Comparison of ENCODE assay signal across 8 cellular contexts in genomic region chr9:5832543-5833529, GRCh38. TPM values are rescaled to one million over a fixed set of nuclear protein-coding genes. Genes with fewer than 3 reads are reported as not detected.
DNase-seq lines count a peak whose midpoint lies in the region; ATAC-seq and TF ChIP-seq lines count a peak whose summit lies in the region.

Gene ERMP1, minus strand, starts transcription at chr9:5833117. Its CDS starts 90 bp downstream, at chr9:5833027.

- H3K9me3 ChIP-seq in CD8-positive, alpha-beta memory T cell (ENCODE audit: low read length), result no peaks in the 10 kb centered on the region

- intact Hi-C loops in activated CD8-positive, alpha-beta T cell treated with anti-CD3 and anti-CD28 coated beads for 36 hours (cut with micrococcal nuclease), result no loop called here

- peak; percentile 87 for ATAC-seq in GM19455 (IDR thresholded peaks at IDR 0.05; ENCODE audit: unreplicated experiment)
- peak; percentile 89 for ATAC-seq in activated CD8-positive, alpha-beta T cell treated with anti-CD3 and anti-CD28 coated beads for 36 hours

- H3K27ac Mint-ChIP-seq in CD8-positive, alpha-beta memory T cell, result peak within 1 kb of the TSS; percentile 64 to 96 (median 93)
- H3K27ac Mint-ChIP-seq in activated CD8-positive, alpha-beta T cell treated with anti-CD3 and anti-CD28 coated beads for 36 hours, result peak within 1 kb of the TSS; percentile 87

- POLR2A ChIA-PET in CD8-positive, alpha-beta memory T cell (lab: Charles Lee), result interaction anchor here (0.5 to 1.9 kb wide), 7 partner anchors 9 to 648 kb away, joined by 3 to 18 read pairs (median 3); partner anchors contain the start of gene RANBP6
- POLR2A ChIA-PET in activated CD8-positive, alpha-beta T cell treated with anti-CD3 and anti-CD28 coated beads for 36 hours (lab: Charles Lee), result interaction anchor here (0.8 to 2.1 kb wide), 14 partner anchors 9 to 205 kb away, joined by 3 to 11 read pairs (median 5); partner anchors contain the start of genes RANBP6 and RIC1

- H3K9me3 Mint-ChIP-seq in CD8-positive, alpha-beta memory T cell, result no peaks in the 10 kb centered on the region
- no peaks in the 10 kb centered on the region for H3K9me3 Mint-ChIP-seq in activated CD8-positive, alpha-beta T cell treated with anti-CD3 and anti-CD28 coated beads for 36 hours

- CTCF ChIA-PET in CD8-positive, alpha-beta memory T cell (lab: Charles Lee), result interaction anchor here (0.6 to 4.3 kb wide), 37 partner anchors 9 to 1039 kb away, joined by 3 to 44 read pairs (median 4); partner anchors contain the start of genes CD274 and RIC1
- CTCF ChIA-PET in activated CD8-positive, alpha-beta T cell treated with anti-CD3 and anti-CD28 coated beads for 36 hours (lab: Charles Lee), result interaction anchor here (0.6 to 8.3 kb wide), 40 partner anchors 7 to 581 kb away, joined by 3 to 124 read pairs (median 4); partner anchors contain the start of genes RANBP6 and RIC1

- peak; percentile 84 to 90 (median 88) for DNase-seq in CD8-positive, alpha-beta memory T cell
- DNase-seq in HK-2 (ENCODE audit: unreplicated experiment) (peak; percentile 86), NCI-H82 (lab: John Stamatoyannopoulos, UW) (peak; percentile 85), lung microvascular endothelial cell (ENCODE audit: low read depth in 2 of 2) (peak; percentile 87)
- DNase-seq in activated CD8-positive, alpha-beta T cell treated with anti-CD3 and anti-CD28 coated beads for 36 hours, result peak; percentile 90
- peak; percentile 84 for DNase-seq in effector CD4-positive, alpha-beta T cell
- peak; percentile 83 to 84 (median 83) for DNase-seq in stimulated activated CD4-positive, alpha-beta T cell treated with anti-CD3 and anti-CD28 coated beads, TNF-alpha, amount 100 ng/mL, for 48 hours (ENCODE audit: low read depth in 3 of 3)

- H3K36me3 Mint-ChIP-seq in CD8-positive, alpha-beta memory T cell, result peaks cover 0 to 15% (median 2%) of the 10 kb centered on the region in 3 donors
- H3K36me3 Mint-ChIP-seq in activated CD8-positive, alpha-beta T cell treated with anti-CD3 and anti-CD28 coated beads for 36 hours (ENCODE audit: low read depth), result peaks cover 7% of the 10 kb centered on the region

- H3K4me1 ChIP-seq in CD8-positive, alpha-beta memory T cell (ENCODE audit: insufficient read depth, low read length), result peaks cover 32% of the 10 kb centered on the region

- H3K4me3 ChIP-seq in CD8-positive, alpha-beta memory T cell (ENCODE audit: low read length), result peak within 1 kb of the TSS; percentile 69

- no peaks in the 10 kb centered on the region for H3K27me3 Mint-ChIP-seq in CD8-positive, alpha-beta memory T cell
- H3K27me3 Mint-ChIP-seq in activated CD8-positive, alpha-beta T cell treated with anti-CD3 and anti-CD28 coated beads for 36 hours, result no peaks in the 10 kb centered on the region

- no peaks in the 10 kb centered on the region for H3K27me3 ChIP-seq in CD8-positive, alpha-beta memory T cell (ENCODE audit: insufficient read depth, low read length, poor library complexity, severe bottlenecking)

- H3K36me3 ChIP-seq in CD8-positive, alpha-beta memory T cell (ENCODE audit: insufficient read depth, low read length), result no peaks in the 10 kb centered on the region

- peaks cover 50 to 56% (median 53%) of the 10 kb centered on the region in 3 donors for H3K4me1 Mint-ChIP-seq in CD8-positive, alpha-beta memory T cell
- peaks cover 46% of the 10 kb centered on the region for H3K4me1 Mint-ChIP-seq in activated CD8-positive, alpha-beta T cell treated with anti-CD3 and anti-CD28 coated beads for 36 hours (ENCODE audit: low read depth)

- H3K4me3 Mint-ChIP-seq in CD8-positive, alpha-beta memory T cell, result peak within 1 kb of the TSS; percentile 91 to 99 (median 95)
- H3K4me3 Mint-ChIP-seq in activated CD8-positive, alpha-beta T cell treated with anti-CD3 and anti-CD28 coated beads for 36 hours, result peak within 1 kb of the TSS; percentile 92

- H3K27ac ChIP-seq in CD8-positive, alpha-beta memory T cell (ENCODE audit: low read depth, low read length), result peak within 1 kb of the TSS; percentile 46

- peak; percentile 88 for TF ChIP-seq CTCF in activated CD8-positive, alpha-beta T cell treated with anti-CD3 and anti-CD28 coated beads for 36 hours (IDR thresholded peaks at IDR 0.05)

RNA-seq across cellular contexts. Expression of gene ERMP1, which starts in this region (rescaled TPM):
- total RNA-seq in CD8-positive, alpha-beta memory T cell, result 1 to 10 TPM; 8.6 to 10.0 TPM
- polyA plus RNA-seq in CD8-positive, alpha-beta memory T cell, result 17.2 TPM
- 10 to 100 TPM; 14.7 to 15.9 TPM for total RNA-seq in activated CD8-positive, alpha-beta T cell treated with anti-CD3 and anti-CD28 coated beads for 36 hours
- 14.1 and 16.8 TPM in 2 replicates for total RNA-seq in lung microvascular endothelial cell

Comparison
In these comparisons a context has a peak if more than half of its experiments do, and no peak if none do; other contexts are left out.
1. Peak in every context shown above with its lines: DNase-seq, ATAC-seq, H3K4me3 ChIP-seq and H3K27ac ChIP-seq.